8 cellular contexts compared by ENCODE assay signal in genomic region chr7:64902806-64903721, GRCh38. TPM values are rescaled to one million over a fixed set of nuclear protein-coding genes. Genes with fewer than 3 reads are reported as not detected.
DNase-seq lines count a peak whose midpoint lies in the region; ATAC-seq and TF ChIP-seq lines count a peak whose summit lies in the region.

Gene ZNF273 (plus strand): TSS chr7:64903273. CDS start chr7:64903318, 45 bp downstream.

- H3K4me1 Mint-ChIP-seq in chondrocyte (ENCODE audit: low read depth) = peaks cover 35% of the 10 kb centered on the region

- no peaks in the 10 kb centered on the region for H3K9me3 Mint-ChIP-seq in chondrocyte (ENCODE audit: low read depth)

- H3K4me3 Mint-ChIP-seq in chondrocyte (ENCODE audit: unreplicated experiment) = peak within 1 kb of the TSS; percentile 98

- H3K27me3 Mint-ChIP-seq in chondrocyte (ENCODE audit: low read depth) = no peaks in the 10 kb centered on the region

- peak within 1 kb of the TSS; percentile 99 for H3K27ac Mint-ChIP-seq in chondrocyte (ENCODE audit: unreplicated experiment)

- TF ChIP-seq CTCF in chondrocyte (IDR thresholded peaks at IDR 0.05) = peak; percentile 8

- peak; percentile 87 for DNase-seq in AG20443 (ENCODE audit: low spot score)
- peak; percentile 60 for DNase-seq in NCI-H446 treated with DMSO at 0.1 percent for 48 hours (lab: John Stamatoyannopoulos, UW)
- peak; percentile 84 for DNase-seq in activated CD4-positive, CD25-positive, alpha-beta regulatory T cell treated with anti-CD3 and anti-CD28 coated beads, Interleukin-2, amount 50 U/mL, for 72 hours
- DNase-seq in chondrocyte (ENCODE audit: low spot score) = no peak
- DNase-seq in kidney glomerular epithelial cell (lab: John Stamatoyannopoulos, UW) = peak; percentile 85
- peak; percentile 64 to 80 for DNase-seq in stimulated activated CD4-positive, alpha-beta T cell treated with anti-CD3 and anti-CD28 coated beads, Interleukin-1b, Interleukin-23, amount 100 ng/mL, for 1 hour (ENCODE audit: low read depth in 2 of 2)

- no peaks in the 10 kb centered on the region for H3K36me3 Mint-ChIP-seq in chondrocyte (ENCODE audit: low read depth)

- TF ChIP-seq POLR2A in GM19099 (IDR thresholded peaks at IDR 0.05; ENCODE audit: extremely low read depth, insufficient read length, low read depth) = peak; percentile 75

- ATAC-seq in HG03378 (IDR thresholded peaks at IDR 0.05; ENCODE audit: unreplicated experiment) = peak; percentile 99

RNA-seq across cellular contexts. Expression of gene ZNF273, which starts in this region (rescaled TPM):
- total RNA-seq in chondrocyte = 1.5 to 3.4 TPM (median 1.7 TPM) in 3 replicates
